In genomic region chr2:163768881-163769681, GRCh38 we compare ENCODE assay signal across 1 cellular context.
TF ChIP-seq lines count a peak whose summit lies in the region.

No MANE protein-coding gene starts in this region.

TF ChIP-seq in endothelial cell of umbilical vein, 7 proteins besides CTCF, POLR2A, EP300 and RAD21:
- TF ChIP-seq POLR2AphosphoS5 (IDR thresholded peaks at IDR 0.05; ENCODE audit: insufficient read depth, low read depth, low read length) = no peak
- no peak for TF ChIP-seq MYC (IDR thresholded peaks at IDR 0.05; ENCODE audit: low read depth, low read length)
- no peak for TF ChIP-seq GATA2 (IDR thresholded peaks at IDR 0.05; ENCODE audit: insufficient read depth, insufficient read length, low read depth, low read length)
- no peak for TF ChIP-seq JUN (IDR thresholded peaks at IDR 0.05; ENCODE audit: borderline replicate concordance, insufficient read depth, insufficient read length, low read depth)
- TF ChIP-seq MAX (IDR thresholded peaks at IDR 0.05; ENCODE audit: insufficient read depth, insufficient read length) = no peak
- no peak for TF ChIP-seq FOS (IDR thresholded peaks at IDR 0.05; ENCODE audit: borderline replicate concordance, insufficient read depth, low read length)
- no peak for TF ChIP-seq EZH2 (IDR thresholded peaks at IDR 0.05; ENCODE audit: borderline replicate concordance, low read depth, low read length, severe bottlenecking)
